In genomic region chr11:72232260-72233055, GRCh38 we compare ENCODE assay signal across 30 cellular contexts. TPM values are rescaled to one million over a fixed set of nuclear protein-coding genes. Genes with fewer than 3 reads are reported as not detected.
DNase-seq lines count a peak whose midpoint lies in the region; ATAC-seq and TF ChIP-seq lines count a peak whose summit lies in the region.
"Had no signal": no experiment of that assay in that cellular context is flagged by ENCODE, and none has a peak within 500 bp of the region (broad histone marks: within the 10 kb centered on the region; RNA-seq: fewer than 3 reads in every experiment).

No MANE protein-coding gene starts in this region.

- peaks cover 23 to 37% of the 10 kb centered on the region in 2 donors for H3K4me1 Mint-ChIP-seq in stimulated activated naive B cell treated with anti-CD40 and anti-IgM and Interleukin-4, amounts not matched to agents 10 μg/mL and 1 μg/mL and 100 μg/mL, for 72 hours
- H3K4me1 Mint-ChIP-seq: WTC11 had no signal

- TF ChIP-seq CTCF in lower leg skin (IDR thresholded peaks at IDR 0.05) = no peak

- no peaks in the 10 kb centered on the region for H3K27me3 Mint-ChIP-seq in stimulated activated naive B cell treated with anti-CD40 and anti-IgM and Interleukin-4, amounts not matched to agents 10 μg/mL and 1 μg/mL and 100 μg/mL, for 72 hours
- H3K27me3 Mint-ChIP-seq: brain, progenitor cell of endocrine pancreas had no signal

- 93 to 94% methylated on average over 18 of the region's 18 CpGs for WGBS in lower leg skin, 2 donors

- no peaks in the 10 kb centered on the region for H3K9me3 Mint-ChIP-seq in stimulated activated naive B cell treated with anti-CD40 and anti-IgM and Interleukin-4, amounts not matched to agents 10 μg/mL and 1 μg/mL and 100 μg/mL, for 72 hours
- H3K9me3 Mint-ChIP-seq: brain, CD14-positive monocyte, neural progenitor cell, WTC11 had no signal

- peak; percentile 0 for DNase-seq in ELF-1 (ENCODE audit: low read depth, low spot score)
- peak; percentile 1 for DNase-seq in HuH-7 (ENCODE audit: low spot score)
- peak; percentile 5 to 57 for DNase-seq in lower leg skin (ENCODE audit: low spot score in 2 of 2)
- no peak for DNase-seq in stimulated activated naive B cell treated with anti-CD40 and anti-IgM and Interleukin-4, amounts not matched to agents 10 μg/mL and 1 μg/mL and 100 μg/mL, for 72 hours
- no peak for DNase-seq in hippocampal formation (lab: John Stamatoyannopoulos, UW)
- no peak for DNase-seq in HT-29 (ENCODE audit: low spot score)
- no peak for DNase-seq in NCI-H774 (lab: John Stamatoyannopoulos, UW)
- DNase-seq: activated CD4-positive, alpha-beta T cell treated with anti-CD3 and anti-CD28 coated beads, Interleukin-2, amount 50 U/mL, for 48 hours; activated gamma-delta T cell; activated T-cell treated with anti-CD3 and anti-CD28 coated beads for 4 hours; effector memory CD4-positive, alpha-beta T cell; EL; foreskin melanocyte; Karpas-422; left ventricle myocardium superior; mucosa of descending colon; NCI-H187; NCI-H524 treated with DMSO at 0.1 percent for 48 hours; SHP77 treated with DMSO at 0.1 percent for 48 hours; substantia nigra had no signal

- H3K4me3 ChIP-seq in lower leg skin (ENCODE audit: low read depth, poor library complexity, severe bottlenecking) = no peak overlapping the region
- H3K4me3 ChIP-seq: adrenal gland, hepatocyte, mucosa of descending colon, neural progenitor cell, vagina had no signal

- TF ChIP-seq POLR2A in lower leg skin (IDR thresholded peaks at IDR 0.05) = no peak

- peaks cover 62 to 75% of the 10 kb centered on the region in 2 donors for H3K36me3 Mint-ChIP-seq in stimulated activated naive B cell treated with anti-CD40 and anti-IgM and Interleukin-4, amounts not matched to agents 10 μg/mL and 1 μg/mL and 100 μg/mL, for 72 hours

- no peak overlapping the region for H3K4me3 Mint-ChIP-seq in stimulated activated naive B cell treated with anti-CD40 and anti-IgM and Interleukin-4, amounts not matched to agents 10 μg/mL and 1 μg/mL and 100 μg/mL, for 72 hours
- H3K4me3 Mint-ChIP-seq: brain, CD14-positive monocyte, neural progenitor cell, WTC11 had no signal

- H3K27ac Mint-ChIP-seq in stimulated activated naive B cell treated with anti-CD40 and anti-IgM and Interleukin-4, amounts not matched to agents 10 μg/mL and 1 μg/mL and 100 μg/mL, for 72 hours = peak overlapping the region; percentile 63
- H3K27ac Mint-ChIP-seq: brain, neural progenitor cell, progenitor cell of endocrine pancreas, WTC11 had no signal

- no peak for ATAC-seq in stimulated activated naive B cell treated with anti-CD40 and anti-IgM and Interleukin-4, amounts not matched to agents 10 μg/mL and 1 μg/mL and 100 μg/mL, for 72 hours (replicated peaks)
- ATAC-seq: esophagus mucosa, left ventricle myocardium superior, mucosa of descending colon, WTC11 had no signal

- intact Hi-C loops in lower leg skin (cut with DNase I; ENCODE audit: low total_unique reads) = no loop called here

RNA-seq across cellular contexts. Expression of gene INPPL1, which starts 7.9 kb away (rescaled TPM):
- 10 to 100 TPM; 25.0 to 68.8 (median 41.2) TPM for total RNA-seq in lower leg skin
- 97.2 and 133 TPM in 2 replicates for total RNA-seq in HT-29 (2014; rRNA removed; shearing (Covaris generic))

RNA-seq across cellular contexts. Expression of gene PHOX2A, which starts 11.5 kb away (rescaled TPM):
- total RNA-seq in lower leg skin = not detected
- total RNA-seq in HT-29 (2014; rRNA removed; shearing (Covaris generic)) = not detected in 2 replicates
- total RNA-seq: chondrocyte, esophagus mucosa, hepatocyte, left ventricle myocardium superior, progenitor cell of endocrine pancreas had no signal

RNA-seq across cellular contexts. Expression of gene FOLR2, which starts 15.9 kb away (rescaled TPM):
- 10 to 100 TPM in 1 of 4 donors, 1 to 10 TPM in 3; 6.6 to 12.5 (median 7.7) TPM for total RNA-seq in lower leg skin
- not detected in 2 replicates for total RNA-seq in HT-29 (2014; rRNA removed; shearing (Covaris generic))
- total RNA-seq: chondrocyte, progenitor cell of endocrine pancreas, WTC11 had no signal

RNA-seq across cellular contexts. Expression of gene FOLR1, which starts 40.5 kb away (rescaled TPM):
- 1 to 10 TPM in 3 of 4 donors, under 1 TPM in 1; 0.46 to 7.0 (median 4.0) TPM for total RNA-seq in lower leg skin
- total RNA-seq in HT-29 (2014; rRNA removed; shearing (Covaris generic)) = 6.1 and 6.2 TPM in 2 replicates
- total RNA-seq: mucosa of descending colon, vagina had no signal

Comparison
In these comparisons a context has a peak if more than half of its experiments do, and no peak if none do; other contexts are left out.
1. DNase-seq: peak in ELF-1 (single experiment), HuH-7 (single experiment) and lower leg skin (2 of 2); none in stimulated activated naive B cell treated with anti-CD40 and anti-IgM and Interleukin-4, amounts not matched to agents 10 μg/mL and 1 μg/mL and 100 μg/mL, for 72 hours (single experiment), hippocampal formation (0 of 2), HT-29 (single experiment) and NCI-H774 (single experiment).